9 cellular contexts compared by ENCODE assay signal in the genomic region with DNA sequence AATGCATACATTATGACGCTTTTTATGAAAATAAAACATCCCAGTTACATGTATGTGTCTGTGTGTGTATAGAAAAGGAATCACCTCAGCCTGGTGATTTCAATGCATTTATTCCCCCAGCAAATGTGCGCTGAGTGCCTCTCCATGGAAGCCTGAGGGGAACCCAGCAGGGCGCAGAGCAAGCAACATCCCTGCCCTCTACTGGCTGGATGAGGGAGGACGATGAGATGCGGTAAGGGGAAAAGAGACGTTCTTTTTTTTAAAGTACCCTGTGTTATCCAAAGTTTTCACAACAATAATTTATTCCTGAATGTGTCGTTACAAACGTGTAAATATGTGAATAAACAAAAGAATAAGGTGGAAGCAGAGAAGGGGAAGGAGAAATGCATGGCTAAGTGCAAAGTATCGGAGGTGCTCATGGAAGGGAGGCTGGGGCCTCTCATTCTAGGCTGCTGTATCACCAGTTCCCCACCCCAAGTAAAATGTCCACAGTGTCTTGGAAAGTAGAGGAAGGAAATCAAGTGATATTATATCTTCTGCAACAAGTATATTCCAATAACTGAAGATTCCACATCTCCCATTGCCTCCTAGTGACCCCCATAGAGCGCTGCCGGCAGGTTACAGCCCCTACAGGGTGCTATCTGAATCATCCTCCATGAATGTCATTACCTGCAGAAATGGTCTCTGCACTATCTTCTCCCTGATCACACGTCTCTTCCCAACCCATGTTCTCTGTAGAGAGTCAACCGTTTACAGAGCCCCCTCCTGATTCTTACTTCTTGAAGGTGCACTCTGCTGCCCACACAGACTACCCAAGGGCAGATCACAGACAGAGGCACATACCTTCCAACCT. TPM values are rescaled to one million over a fixed set of nuclear protein-coding genes. Genes with fewer than 3 reads are reported as not detected.
DNase-seq lines count a peak whose midpoint lies in the region; ATAC-seq, FAIRE-seq and TF ChIP-seq lines count a peak whose summit lies in the region.
"Had no signal": no experiment of that assay in that cellular context is flagged by ENCODE, and none has a peak within 500 bp of the region (broad histone marks: within the 10 kb centered on the region; RNA-seq: fewer than 3 reads in every experiment).

No MANE protein-coding gene starts in this region.

- BruUV-seq in K562 (replicated peaks; lab: Mats Ljungman, UMichigan) = no TSS peak

- peak; percentile 59 to 70 for TF ChIP-seq RAD21 in K562 (CRISPR knock-in tag; conservative IDR thresholded peaks at IDR 0.05 in 1 of 2, IDR thresholded peaks at IDR 0.05 in 1 of 2)

- ATAC-seq in GM21360 (IDR thresholded peaks at IDR 0.05; ENCODE audit: unreplicated experiment) (peak; percentile 88), K562 (peak; percentile 98), left colon (peak; percentile 63), HG03135 (IDR thresholded peaks at IDR 0.05; ENCODE audit: unreplicated experiment) (no peak)

- no peak for TF ChIP-seq POLR2A in K562 (conservative IDR thresholded peaks at IDR 0.05)

- H3K4me3 ChIP-seq in K562 = no peak overlapping the region
- H3K4me3 ChIP-seq in CD4-positive, alpha-beta memory T cell (ENCODE audit: low read length in 2 of 2) = no peak overlapping the region

- peaks cover 7 to 21% of the 10 kb centered on the region in 2 experiments; a peak in 4 of 5 replicates for H3K27me3 ChIP-seq in K562 (ENCODE audit: control insufficient read depth in 2 of 2, insufficient read depth in 2 of 2, low read length in 2 of 2)
- no peaks in the 10 kb centered on the region for H3K27me3 ChIP-seq in CD4-positive, alpha-beta memory T cell (ENCODE audit: insufficient read depth, low read length)
- H3K27me3 ChIP-seq: neutrophil had no signal

- intact Hi-C loops in K562 (cut with micrococcal nuclease) (no loop called here), left colon (cut with DNase I, micrococcal nuclease) (no loop called here)
- intact Hi-C loops in CD4-positive, alpha-beta memory T cell (cut with micrococcal nuclease) = no loop called here

- peak; percentile 76 to 83 (median 79) for TF ChIP-seq CTCF in K562 (IDR thresholded peaks at IDR 0.05 in 2 of 3, conservative IDR thresholded peaks at IDR 0.05 in 1 of 3; ENCODE audit: insufficient read depth in 2 of 3, low read depth in 1 of 3, low read length in 3 of 3)

- H3K4me1 Mint-ChIP-seq in CD4-positive, alpha-beta memory T cell = no peaks in the 10 kb centered on the region
- H3K4me1 Mint-ChIP-seq: activated B cell treated with CpG ODN at 0.5 μM for 24 hours had no signal

- POLR2A ChIA-PET in K562 (lab: Yijun Ruan, JAX) = no interaction called here
- POLR2A ChIA-PET in CD4-positive, alpha-beta memory T cell (lab: Charles Lee; ENCODE audit: partially characterized antibody) = no interaction called here

- H3K9me3 ChIP-seq in K562 (replicated peaks; ENCODE audit: control insufficient read depth, insufficient read depth, low read depth, low read length) = no peaks in the 10 kb centered on the region
- no peaks in the 10 kb centered on the region for H3K9me3 ChIP-seq in CD4-positive, alpha-beta memory T cell (ENCODE audit: control insufficient read depth in 1 of 2, low read length in 2 of 2)
- H3K9me3 ChIP-seq: neutrophil had no signal

- DNase-seq in EH (ENCODE audit: low read depth) (peak; percentile 52), M059J (ENCODE audit: low read depth) (peak; percentile 49), K562 (ENCODE audit: extremely low read depth in 1 of 4, low spot score in 3 of 4) (peak; percentile 48 to 63 (median 60)), left colon (peak in 1 of 2 donors; percentile 21)
- no peak for DNase-seq in CD4-positive, alpha-beta memory T cell
- DNase-seq: activated B cell treated with CpG ODN at 0.5 μM for 24 hours had no signal

- no peak overlapping the region for H3K27ac Mint-ChIP-seq in CD4-positive, alpha-beta memory T cell
- H3K27ac Mint-ChIP-seq: activated B cell treated with CpG ODN at 0.5 μM for 24 hours had no signal

- no peaks in the 10 kb centered on the region for H3K36me3 Mint-ChIP-seq in CD4-positive, alpha-beta memory T cell

- H3K79me2 ChIP-seq in K562 (ENCODE audit: control insufficient read depth, insufficient read depth, low read length) = no peaks in the 10 kb centered on the region

- H3K9me3 Mint-ChIP-seq in CD4-positive, alpha-beta memory T cell = no peaks in the 10 kb centered on the region
- H3K9me3 Mint-ChIP-seq: activated B cell treated with CpG ODN at 0.5 μM for 24 hours had no signal

- no peak overlapping the region for H3K9ac ChIP-seq in K562 (ENCODE audit: insufficient read depth in 1 of 2, low read depth in 2 of 2, low read length in 2 of 2)

- CTCF ChIA-PET in K562 (lab: Yijun Ruan, JAX; ENCODE audit: low intra/inter-chr PET ratio) = interaction anchor here (0.7 to 1.0 kb wide), 2 partner anchors 387 to 397 kb away, joined by 3 read pairs; no protein-coding TSS in a partner anchor
- CTCF ChIA-PET in CD4-positive, alpha-beta memory T cell (lab: Charles Lee; ENCODE audit: partially characterized antibody) = no interaction called here

- no peak overlapping the region for H3K4me3 Mint-ChIP-seq in CD4-positive, alpha-beta memory T cell
- H3K4me3 Mint-ChIP-seq: activated B cell treated with CpG ODN at 0.5 μM for 24 hours had no signal

- H4K20me1 ChIP-seq in K562 (replicated peaks; ENCODE audit: control insufficient read depth, insufficient read depth, low read length) = no peaks in the 10 kb centered on the region

- H3K4me2 ChIP-seq in K562 (ENCODE audit: insufficient read depth, low read length) = no peak overlapping the region

- FAIRE-seq in K562 (lab: Jason Lieb, UNC) = peak; percentile 87

- H3K36me3 ChIP-seq in K562 (ENCODE audit: control insufficient read depth, insufficient read depth, low read length) = no peaks in the 10 kb centered on the region
- no peaks in the 10 kb centered on the region for H3K36me3 ChIP-seq in CD4-positive, alpha-beta memory T cell (ENCODE audit: insufficient read depth, low read length)
- H3K36me3 ChIP-seq: neutrophil had no signal

- H2AFZ ChIP-seq in K562 (ENCODE audit: low read depth, low read length) = no peak overlapping the region

- in situ Hi-C loops in K562 (cut with MboI) = loop anchor here (25.0 kb wide), 1 partner anchor 434 kb away; the partner anchor contains the start of gene CSNK1A1

- 11% methylated on average over 13 of the region's 13 CpGs for WGBS in K562 (ENCODE audit: insufficient coverage, low coverage, missing lambda C conversion rate)

- no peaks in the 10 kb centered on the region for H3K9me1 ChIP-seq in K562 (ENCODE audit: control insufficient read depth, insufficient read depth, low read length)

- H3K4me1 ChIP-seq in K562 (replicated peaks in 1 of 2; ENCODE audit: control insufficient read depth in 2 of 2, insufficient read depth in 2 of 2, low read length in 2 of 2) = no peaks in the 10 kb centered on the region
- H3K4me1 ChIP-seq in CD4-positive, alpha-beta memory T cell (ENCODE audit: insufficient read depth, low read length) = no peaks in the 10 kb centered on the region

- no peak overlapping the region for H3K27ac ChIP-seq in K562 (ENCODE audit: extremely low read depth, low read depth, low read length)
- H3K27ac ChIP-seq in CD4-positive, alpha-beta memory T cell (ENCODE audit: low read depth, low read length) = no peak overlapping the region
- H3K27ac ChIP-seq: neutrophil had no signal

- TF ChIP-seq EP300 in K562 (IDR thresholded peaks at IDR 0.05; ENCODE audit: low read length) = no peak

- peaks cover 16 to 26% of the 10 kb centered on the region in 2 donors for H3K27me3 Mint-ChIP-seq in CD4-positive, alpha-beta memory T cell

TF ChIP-seq in K562, 482 proteins besides CTCF, POLR2A, EP300 and RAD21 (continues in another document):
- TF ChIP-seq ETV6 (IDR thresholded peaks at IDR 0.05; ENCODE audit: borderline replicate concordance in 1 of 2, low read depth in 2 of 2, low read length in 1 of 2) (no peak), ETV6 (CRISPR knock-in tag; IDR thresholded peaks at IDR 0.05; ENCODE audit: borderline replicate concordance) (no peak), CREM (IDR thresholded peaks at IDR 0.05; ENCODE audit: low read depth) (0 out of 2 replicates have a peak, but pooled peaks have one; percentile 16), KLF16 (IDR thresholded peaks at IDR 0.05) (0 out of 2 replicates have a peak, but pooled peaks have one; percentile 18)

RNA-seq across cellular contexts. Expression of gene ABLIM3, which starts 13.0 kb away (rescaled TPM):
- 36.7 and 40.7 TPM in 2 replicates for total RNA-seq in M059J (2014; rRNA removed; shearing (Covaris generic))
- total RNA-seq in K562 (2011; cell fraction: chromatin; rRNA removed; ENCODE audit: low replicate concordance) = 0.44 and 0.48 TPM in 2 replicates
- total RNA-seq in K562 (2011; cell fraction: nucleolus; rRNA removed) = 0.26 and 0.50 TPM in 2 replicates
- 0.23 and 0.29 TPM in 2 replicates for total RNA-seq in K562 (2011; cell fraction: nucleoplasm; rRNA removed)
- 0.08 and 0.14 TPM in 2 replicates for total RNA-seq in K562 (2014; rRNA removed)
- 0.11 and 0.13 TPM in 2 replicates for total RNA-seq in K562 (2014; rRNA removed; fragmentation: Illumina TruSeq; extraction: Trizol)
- total RNA-seq in K562 (2015; rRNA removed; fragmentation: Illumina TruSeq; extraction: Trizol) = 0.04 and 0.08 TPM in 2 replicates
- 0.34 and 0.38 TPM in 2 replicates for total RNA-seq in K562 (2021)
- 0.03 TPM in 2 replicates for polyA plus RNA-seq in K562 (2011; rRNA removed)
- polyA plus RNA-seq in K562 (2011; cell fraction: cytosol; rRNA removed) = 0.07 TPM in 1 of 2 replicates, not detected in the other
- polyA plus RNA-seq in K562 (2011; cell fraction: nucleus; rRNA removed) = 0.10 TPM in 1 of 2 replicates, not detected in the other
- 0.46 and 7.8 TPM in 2 replicates for polyA plus RNA-seq in K562 (2012)
- 0.19 and 0.26 TPM in 2 replicates for polyA plus RNA-seq in K562 (2014; fragmentation: Illumina TruSeq; extraction: Trizol)
- polyA plus RNA-seq in K562 (2014; fragmentation: Nextera tagmentation; extraction: Ambion mirVana) = under 1 TPM; 0.08 to 0.10 TPM
- polyA plus RNA-seq in K562 (2014; rRNA removed) = 0.15 and 0.22 TPM in 2 replicates
- 0.11 TPM in 1 of 2 replicates, not detected in the other for polyA minus RNA-seq in K562 (2011; rRNA and poly(A)+ RNA removed)
- not detected in 2 replicates for polyA minus RNA-seq in K562 (2011; cell fraction: cytosol; rRNA and poly(A)+ RNA removed)
- polyA minus RNA-seq in K562 (2011; cell fraction: nucleus; rRNA and poly(A)+ RNA removed) = not detected in 2 replicates
- total RNA-seq in left colon = 1 to 10 TPM; 3.4 to 4.3 TPM
- not detected for total RNA-seq in CD4-positive, alpha-beta memory T cell
- polyA plus RNA-seq in CD4-positive, alpha-beta memory T cell = not detected
- total RNA-seq: activated B cell treated with CpG ODN at 0.5 μM for 24 hours had no signal

Comparison
In these comparisons a context has a peak if more than half of its experiments do, and no peak if none do; other contexts are left out.
1. DNase-seq: peak in EH (single experiment), M059J (single experiment) and K562 (4 of 4); none in CD4-positive, alpha-beta memory T cell (0 of 5).